Comparison of ENCODE assay signal across 1 cellular context in the genomic region with DNA sequence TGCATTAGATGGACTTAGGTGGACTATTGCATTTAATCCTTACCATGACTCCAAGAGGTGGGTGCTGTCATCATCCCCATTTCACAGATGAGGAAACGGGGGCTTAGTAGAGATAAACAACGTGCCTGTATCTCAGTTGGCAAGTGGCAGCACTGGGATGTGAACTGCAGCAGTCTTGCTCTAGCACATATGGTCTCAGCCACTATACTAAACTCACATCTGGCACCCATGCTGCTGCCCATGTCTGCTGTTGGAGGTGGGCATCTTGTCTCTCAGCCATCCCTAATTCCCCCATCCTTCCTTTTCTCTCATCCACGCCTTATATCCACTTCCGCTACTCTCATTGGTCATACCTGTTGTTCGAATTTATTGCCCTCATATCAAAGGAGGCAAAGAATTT.
A peak's percentile ranks its signal among the peaks of the same experiment; 100 is the strongest.
TF ChIP-seq lines count a peak whose summit lies in the region.

No MANE protein-coding gene starts in this region.

TF ChIP-seq in K562, 482 proteins besides CTCF, POLR2A, EP300 and RAD21:
- TF ChIP-seq RBM25 (IDR thresholded peaks at IDR 0.05; ENCODE audit: low read depth, low read length, severe bottlenecking): peak; percentile 45
- no peak for TF ChIP-seq ZNF764 (CRISPR knock-in tag; IDR thresholded peaks at IDR 0.05; ENCODE audit: low read depth)
- TF ChIP-seq ZNF436 (CRISPR knock-in tag; IDR thresholded peaks at IDR 0.05): no peak
- TF ChIP-seq ZNF232 (CRISPR knock-in tag; IDR thresholded peaks at IDR 0.05): no peak
